Comparison of ENCODE assay signal across 13 cellular contexts in the genomic region with DNA sequence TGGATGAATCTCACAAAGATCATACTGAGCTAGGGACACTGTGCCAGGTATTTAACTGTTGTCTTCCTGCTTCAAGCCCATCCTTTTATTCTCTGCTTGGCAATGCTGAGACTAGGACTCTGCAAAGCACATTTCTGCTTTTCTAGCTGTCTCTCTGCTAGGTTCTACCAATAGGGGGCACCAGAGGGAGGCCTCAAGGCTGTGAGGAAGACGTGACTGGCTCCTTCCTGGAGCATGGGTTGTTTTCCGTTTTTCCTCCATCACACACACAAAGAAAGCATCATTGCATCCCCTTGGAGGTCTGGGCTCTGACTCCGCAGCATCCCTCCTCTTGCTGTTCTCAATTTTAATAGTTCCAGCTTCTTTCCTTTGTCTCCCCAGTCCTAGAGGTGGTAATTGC. TPM values are rescaled to one million over a fixed set of nuclear protein-coding genes. Genes with fewer than 3 reads are reported as not detected.
DNase-seq lines count a peak whose midpoint lies in the region; ATAC-seq, FAIRE-seq and TF ChIP-seq lines count a peak whose summit lies in the region.
"Had no signal": no experiment of that assay in that cellular context is flagged by ENCODE, and none has a peak within 500 bp of the region (broad histone marks: within the 10 kb centered on the region; RNA-seq: fewer than 3 reads in every experiment).

No MANE protein-coding gene starts in this region.

- no peak for TF ChIP-seq POLR2A in HCT116 (IDR thresholded peaks at IDR 0.05; ENCODE audit: borderline replicate concordance, extremely low read depth, insufficient read depth, insufficient read length)
- TF ChIP-seq POLR2A in HepG2 (IDR thresholded peaks at IDR 0.05; ENCODE audit: insufficient read depth in 1 of 2, low read depth in 2 of 2, low read length in 2 of 2) = no peak

- ATAC-seq in HCT116 (no peak), HepG2 (no peak)
- ATAC-seq: activated CD4-positive, CD25-positive, alpha-beta regulatory T cell treated with anti-CD3 and anti-CD28 coated beads, Interleukin-2, amount 50 U/mL, for 24 hours had no signal

- H3K27me3 ChIP-seq in HCT116 (ENCODE audit: insufficient read depth, low read length) (0 out of 2 replicates have a peak, but pooled peaks cover 3% of the 10 kb centered on the region), WERI-Rb-1 (ENCODE audit: insufficient read depth, low read depth, severe bottlenecking) (no peaks in the 10 kb centered on the region), HepG2 (ENCODE audit: control insufficient read depth in 1 of 2, insufficient read depth in 2 of 2, low read length in 2 of 2) (peaks cover 0 to 3% of the 10 kb centered on the region in 2 experiments; a peak in 1 of 5 replicates)
- H3K27me3 ChIP-seq: dorsolateral prefrontal cortex, hepatocyte had no signal

- no peak overlapping the region for H3K9ac ChIP-seq in HCT116 (ENCODE audit: low read length)
- no peak overlapping the region for H3K9ac ChIP-seq in HepG2 (ENCODE audit: insufficient read depth, low read depth, low read length)

- peak; percentile 5 to 60 (median 43); a peak in 4 of 6 replicates for TF ChIP-seq CTCF in HCT116 (IDR thresholded peaks at IDR 0.05 in 2 of 3, conservative IDR thresholded peaks at IDR 0.05 in 1 of 3; ENCODE audit: borderline replicate concordance in 1 of 3, insufficient read depth in 1 of 3, low read depth in 2 of 3, low read length in 2 of 3)
- TF ChIP-seq CTCF in WERI-Rb-1 (IDR thresholded peaks at IDR 0.05; ENCODE audit: low read depth, low read length) = peak; percentile 59
- TF ChIP-seq CTCF in HepG2 (CRISPR knock-in tag; IDR thresholded peaks at IDR 0.05) = peak; percentile 45

- BruUV-seq in HCT116 (replicated peaks; lab: Mats Ljungman, UMichigan) (no TSS peak), HepG2 (replicated peaks; lab: Mats Ljungman, UMichigan) (no TSS peak)

- no peaks in the 10 kb centered on the region for H4K20me1 ChIP-seq in HCT116 (ENCODE audit: insufficient read depth)
- no peaks in the 10 kb centered on the region for H4K20me1 ChIP-seq in HepG2 (ENCODE audit: insufficient read depth, low read length)

- CTCF ChIA-PET in HCT116 (lab: Charles Lee) = interaction anchor here (1.4 kb wide), 1 partner anchor 334 kb away, joined by 4 read pairs; no protein-coding TSS in a partner anchor
- CTCF ChIA-PET in HepG2 (lab: Yijun Ruan, JAX; ENCODE audit: low intra/inter-chr PET ratio, low total read pairs) = no interaction called here

- POLR2A ChIA-PET in HCT116 (lab: Charles Lee) (no interaction called here), HepG2 (lab: Yijun Ruan, JAX) (no interaction called here)

- H3K79me2 ChIP-seq in HCT116 (ENCODE audit: insufficient read depth, low read length) (no peaks in the 10 kb centered on the region), HepG2 (ENCODE audit: insufficient read depth, low read length) (no peaks in the 10 kb centered on the region)
- H3K79me2 ChIP-seq: hepatocyte had no signal

- RAD21 ChIA-PET in HCT116 (lab: Charles Lee; ENCODE audit: low non-redundant PET in 1 of 2, low total read pairs in 2 of 2, uncharacterized antibody in 2 of 2, unreplicated experiment in 2 of 2) = interaction anchor here in 1 of 2 experiments (0.6 kb wide), 1 partner anchor 1255 kb away, joined by 4 read pairs; no protein-coding TSS in a partner anchor

- no peaks in the 10 kb centered on the region for H3K9me2 ChIP-seq in HCT116 (ENCODE audit: insufficient read depth)

- H3K9me3 ChIP-seq in HCT116 (ENCODE audit: control insufficient read depth in 1 of 2, insufficient read depth in 1 of 2, low read depth in 1 of 2, low read length in 2 of 2) (no peaks in the 10 kb centered on the region), WERI-Rb-1 (ENCODE audit: severe bottlenecking) (no peaks in the 10 kb centered on the region), HepG2 (ENCODE audit: low read length) (no peaks in the 10 kb centered on the region)

- intact Hi-C loops in HCT116 (cut with micrococcal nuclease) = loop anchor here (5.0 to 10.0 kb wide), 2 partner anchors 283 to 1626 kb away; no protein-coding TSS in a partner anchor
- intact Hi-C loops in HepG2 (cut with micrococcal nuclease; ENCODE audit: unreplicated experiment) = no loop called here

- H3K4me1 ChIP-seq in HCT116 (ENCODE audit: control insufficient read depth in 1 of 2, insufficient read depth in 2 of 2, low read length in 2 of 2) (peaks cover 0 to 5% of the 10 kb centered on the region in 2 experiments; a peak in 1 of 4 replicates), HepG2 (ENCODE audit: insufficient read depth, low read length) (peaks cover 8% of the 10 kb centered on the region)

- H3K4me2 ChIP-seq in HCT116 (ENCODE audit: low read length) = no peak overlapping the region
- no peak overlapping the region for H3K4me2 ChIP-seq in HepG2 (ENCODE audit: low read depth, low read length)
- H3K4me2 ChIP-seq: hepatocyte had no signal

- H3K36me3 ChIP-seq in HCT116 (ENCODE audit: control insufficient read depth in 1 of 2, insufficient read depth in 2 of 2, low read length in 2 of 2) (no peaks in the 10 kb centered on the region), WERI-Rb-1 (no peaks in the 10 kb centered on the region), HepG2 (replicated peaks in 1 of 2; ENCODE audit: control insufficient read depth in 1 of 2, insufficient read depth in 2 of 2, low read length in 2 of 2) (no peaks in the 10 kb centered on the region)

- no peak for TF ChIP-seq RAD21 in HCT116 (IDR thresholded peaks at IDR 0.05; ENCODE audit: low read depth)
- TF ChIP-seq RAD21 in HepG2 (CRISPR knock-in tag; IDR thresholded peaks at IDR 0.05) = no peak

- H3K4me3 ChIP-seq in HCT116 (replicated peaks in 1 of 2; ENCODE audit: low read depth in 1 of 2, low read length in 2 of 2) (no peak overlapping the region), WERI-Rb-1 (ENCODE audit: low read depth, low read length) (no peak overlapping the region), HepG2 (replicated peaks in 1 of 3; ENCODE audit: insufficient read depth in 1 of 3, low read depth in 2 of 3, low read length in 3 of 3) (no peak overlapping the region)
- H3K4me3 ChIP-seq: dorsolateral prefrontal cortex, hepatocyte had no signal

- H2AFZ ChIP-seq in HCT116 (ENCODE audit: low read depth, low read length, poor library complexity, severe bottlenecking) (peak overlapping the region; percentile 22), HepG2 (ENCODE audit: low read length) (no peak overlapping the region)
- H2AFZ ChIP-seq: hepatocyte had no signal

- 31% methylated on average over 3 of the region's 3 CpGs for WGBS in HepG2 (ENCODE audit: low lambda C conversion rate)

- in situ Hi-C loops in HepG2 (cut with HindIII; ENCODE audit: extremely low pct_ligation_motif_present, low pct_unique_long_range_greater_than_20kb) = no loop called here

- TF ChIP-seq EP300 in HepG2 (IDR thresholded peaks at IDR 0.05; ENCODE audit: low read depth in 2 of 2, low read length in 2 of 2) = no peak
- TF ChIP-seq EP300 in HepG2 (CRISPR knock-in tag; IDR thresholded peaks at IDR 0.05; ENCODE audit: borderline replicate concordance) = no peak

- DNase-seq in EL (peak; percentile 41), HCT116 (ENCODE audit: low read depth, low spot score) (no peak), WERI-Rb-1 (no peak), HepG2 (ENCODE audit: low spot score) (no peak), HTR-8/SVneo (ENCODE audit: insufficient read length, low spot score) (no peak), HPDE6-E6E7 (ENCODE audit: extremely low spot score) (no peak), superior temporal gyrus (ENCODE audit: extremely low spot score) (no peak)
- no peak for DNase-seq in stimulated activated naive CD4-positive, alpha-beta T cell treated with Interleukin-2 at 50 U/mL for 16 hours (lab: John Stamatoyannopoulos, UW)
- DNase-seq: dorsolateral prefrontal cortex, NCI-H146, SHP77 had no signal

- H3K27ac ChIP-seq in HCT116 (ENCODE audit: low read depth, low read length) = no peak overlapping the region
- H3K27ac ChIP-seq in WERI-Rb-1 = no peak overlapping the region
- no peak overlapping the region for H3K27ac ChIP-seq in HepG2 (ENCODE audit: extremely low read length, insufficient read depth, low read length)
- H3K27ac ChIP-seq: dorsolateral prefrontal cortex, hepatocyte had no signal

- FAIRE-seq in HepG2 (lab: Jason Lieb, UNC) = no peak
- FAIRE-seq in HTR-8/SVneo (lab: Jason Lieb, UNC) = no peak

TF ChIP-seq in HCT116, 20 proteins besides CTCF, POLR2A, EP300 and RAD21 (continues in another document):
- TF ChIP-seq, protein P1, sequence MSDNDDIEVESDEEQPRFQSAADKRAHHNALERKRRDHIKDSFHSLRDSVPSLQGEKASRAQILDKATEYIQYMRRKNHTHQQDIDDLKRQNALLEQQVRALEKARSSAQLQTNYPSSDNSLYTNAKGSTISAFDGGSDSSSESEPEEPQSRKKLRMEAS (IDR thresholded peaks at IDR 0.05) = no peak
- no peak for TF ChIP-seq SRF (IDR thresholded peaks at IDR 0.05; ENCODE audit: low read depth)

TF ChIP-seq in HepG2, 621 proteins besides CTCF, POLR2A, EP300 and RAD21 (continues in another document):
- TF ChIP-seq MBNL3 (CRISPR knock-in tag; conservative IDR thresholded peaks at IDR 0.05) (no peak), NR2C2 (CRISPR knock-in tag; IDR thresholded peaks at IDR 0.05; ENCODE audit: borderline replicate concordance) (no peak)

RNA-seq across cellular contexts. Expression of gene DCTD, which starts 10.9 kb away (rescaled TPM):
- 96.3 TPM for total RNA-seq in HCT116 (2021; ENCODE audit: unreplicated experiment)
- polyA plus RNA-seq in HCT116 (2012) = 83.0 and 86.6 TPM in 2 replicates
- 67.2 and 85.1 TPM in 2 replicates for total RNA-seq in HepG2 (2016; rRNA removed; fragmentation: Illumina TruSeq; extraction: Trizol)
- 93.2 and 97.9 TPM in 2 replicates for total RNA-seq in HepG2 (2016; cell fraction: cytosol; rRNA removed; fragmentation: Illumina TruSeq; extraction: Trizol; ENCODE audit: low read depth)
- 65.6 and 88.0 TPM in 2 replicates for total RNA-seq in HepG2 (2016; cell fraction: insoluble cytoplasmic fraction; rRNA removed; fragmentation: Illumina TruSeq; extraction: Trizol)
- total RNA-seq in HepG2 (2016; cell fraction: membrane; rRNA removed; fragmentation: Illumina TruSeq; extraction: Trizol) = 145 and 146 TPM in 2 replicates
- total RNA-seq in HepG2 (2016; cell fraction: nucleus; rRNA removed; fragmentation: Illumina TruSeq; extraction: Trizol) = 60.7 and 77.4 TPM in 2 replicates
- 94.2 and 95.3 TPM in 2 replicates for polyA plus RNA-seq in HepG2 (2011; rRNA removed)
- polyA plus RNA-seq in HepG2 (2011; cell fraction: cytosol; rRNA removed) = 90.5 and 102 TPM in 2 replicates
- polyA plus RNA-seq in HepG2 (2011; cell fraction: nucleus; rRNA removed) = 153 and 172 TPM in 2 replicates
- 117 and 124 TPM in 2 replicates for polyA plus RNA-seq in HepG2 (2012)
- 108 and 123 TPM in 2 replicates for polyA plus RNA-seq in HepG2 (2016; cell fraction: cytosol; fragmentation: Illumina TruSeq; extraction: Trizol; ENCODE audit: low read depth)
- polyA plus RNA-seq in HepG2 (2016; cell fraction: insoluble cytoplasmic fraction; fragmentation: Illumina TruSeq; extraction: Trizol; ENCODE audit: low read depth) = 93.0 and 99.9 TPM in 2 replicates
- polyA plus RNA-seq in HepG2 (2016; cell fraction: membrane; fragmentation: Illumina TruSeq; extraction: Trizol; ENCODE audit: low read depth) = 161 and 166 TPM in 2 replicates
- 128 and 143 TPM in 2 replicates for polyA plus RNA-seq in HepG2 (2016; cell fraction: nucleus; fragmentation: Illumina TruSeq; extraction: Trizol; ENCODE audit: insufficient read depth, low read depth)
- polyA minus RNA-seq in HepG2 (2011; rRNA and poly(A)+ RNA removed; ENCODE audit: low replicate concordance) = 48.3 and 75.7 TPM in 2 replicates
- polyA minus RNA-seq in HepG2 (2011; cell fraction: cytosol; rRNA and poly(A)+ RNA removed) = 40.4 and 40.8 TPM in 2 replicates
- 85.5 and 94.6 TPM in 2 replicates for polyA minus RNA-seq in HepG2 (2011; cell fraction: nucleus; rRNA and poly(A)+ RNA removed)
